In the genomic region with DNA sequence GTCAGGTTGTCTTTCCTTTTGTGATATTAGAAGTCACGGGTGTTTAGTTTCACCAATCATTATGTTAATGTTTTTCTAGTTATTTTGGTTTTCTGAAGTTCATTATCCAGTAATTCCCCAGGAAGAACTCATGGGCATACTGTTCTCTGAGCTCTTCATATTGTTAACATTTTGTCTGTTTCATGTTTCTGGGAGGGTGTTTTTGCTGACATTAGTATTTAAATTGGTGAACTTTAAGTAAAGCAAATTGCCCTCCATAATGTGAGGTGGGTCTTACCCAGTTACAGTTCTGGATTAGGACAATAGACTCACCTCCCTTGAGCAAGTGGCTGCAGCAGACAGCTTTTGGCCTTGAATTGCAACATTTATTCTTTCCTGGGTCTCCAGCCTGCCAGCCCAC, we compare ENCODE assay signal across 34 cellular contexts.
DNase-seq lines count a peak whose midpoint lies in the region; ATAC-seq, FAIRE-seq and TF ChIP-seq lines count a peak whose summit lies in the region.
"Had no signal": no experiment of that assay in that cellular context is flagged by ENCODE, and none has a peak within 500 bp of the region (broad histone marks: within the 10 kb centered on the region; RNA-seq: fewer than 3 reads in every experiment).

No MANE protein-coding gene starts in this region.

- ATAC-seq in HepG2: no peak
- no peak for ATAC-seq in right lobe of liver
- ATAC-seq in A549: no peak
- ATAC-seq in K562: no peak
- ATAC-seq in activated CD8-positive, alpha-beta T cell treated with anti-CD3 and anti-CD28 coated beads for 36 hours: no peak
- ATAC-seq: CD8-positive, alpha-beta T cell had no signal

- no peak for TF ChIP-seq EP300 in HepG2 (IDR thresholded peaks at IDR 0.05; ENCODE audit: low read depth in 2 of 2, low read length in 2 of 2)
- no peak for TF ChIP-seq EP300 in HepG2 (CRISPR knock-in tag; IDR thresholded peaks at IDR 0.05; ENCODE audit: borderline replicate concordance)
- no peak for TF ChIP-seq EP300 in A549 (IDR thresholded peaks at IDR 0.05)
- TF ChIP-seq EP300 in K562 (IDR thresholded peaks at IDR 0.05; ENCODE audit: low read length): no peak

- no peaks in the 10 kb centered on the region for H3K9me1 ChIP-seq in K562 (ENCODE audit: control insufficient read depth, insufficient read depth, low read length)

- H3K4me3 ChIP-seq in HepG2 (replicated peaks in 1 of 3; ENCODE audit: insufficient read depth in 1 of 3, low read depth in 2 of 3, low read length in 3 of 3) (no peak overlapping the region), right lobe of liver (no peak overlapping the region), A549 (no peak overlapping the region), K562 (no peak overlapping the region)
- H3K4me3 ChIP-seq: BLaER1; BLaER1 treated with 17β-estradiol and CSF1 and Interleukin-3, amounts not matched to agents 10 nM and 100 nM had no signal

- H3K27me3 ChIP-seq in HepG2 (ENCODE audit: control insufficient read depth in 1 of 2, insufficient read depth in 2 of 2, low read length in 2 of 2) (no peaks in the 10 kb centered on the region), right lobe of liver (no peaks in the 10 kb centered on the region), K562 (ENCODE audit: control insufficient read depth in 2 of 2, insufficient read depth in 2 of 2, low read length in 2 of 2) (no peaks in the 10 kb centered on the region; a peak in 1 of 5 replicates)
- H3K27me3 ChIP-seq: BE2C; BLaER1; BLaER1 treated with 17β-estradiol and CSF1 and Interleukin-3, amounts not matched to agents 10 nM and 100 nM had no signal

- WGBS in HepG2 (ENCODE audit: low lambda C conversion rate): 0% methylated on average over 1 of the region's 1 CpG
- WGBS in right lobe of liver (ENCODE audit: insufficient coverage, low coverage, low lambda C conversion rate, missing lambda C conversion rate): 73% methylated on average over 1 of the region's 1 CpG
- WGBS in A549 (ENCODE audit: missing lambda C conversion rate): 27% methylated on average over 1 of the region's 1 CpG
- WGBS in K562 (ENCODE audit: insufficient coverage, low coverage, missing lambda C conversion rate): 0% methylated on average over 1 of the region's 1 CpG

- in situ Hi-C loops in HepG2 (cut with HindIII; ENCODE audit: extremely low pct_ligation_motif_present, low pct_unique_long_range_greater_than_20kb) (no loop called here), K562 (cut with MboI) (no loop called here)

- no peaks in the 10 kb centered on the region for H3K9me3 ChIP-seq in HepG2 (ENCODE audit: low read length)
- peaks cover 0 to 11% (median 0%) of the 10 kb centered on the region in 4 donors for H3K9me3 ChIP-seq in right lobe of liver
- peaks cover 11% of the 10 kb centered on the region; the same call in 1 of the 3 replicates for H3K9me3 ChIP-seq in A549
- no peaks in the 10 kb centered on the region for H3K9me3 ChIP-seq in K562 (replicated peaks; ENCODE audit: control insufficient read depth, insufficient read depth, low read depth, low read length)
- H3K9me3 ChIP-seq: BE2C had no signal

- H3K79me2 ChIP-seq in HepG2 (ENCODE audit: insufficient read depth, low read length) (no peaks in the 10 kb centered on the region), K562 (ENCODE audit: control insufficient read depth, insufficient read depth, low read length) (no peaks in the 10 kb centered on the region)

- peaks cover 2% of the 10 kb centered on the region for H3K27me3 Mint-ChIP-seq in activated CD8-positive, alpha-beta T cell treated with anti-CD3 and anti-CD28 coated beads for 36 hours

- H3K4me1 Mint-ChIP-seq in activated CD8-positive, alpha-beta T cell treated with anti-CD3 and anti-CD28 coated beads for 36 hours (ENCODE audit: low read depth): no peaks in the 10 kb centered on the region
- H3K4me1 Mint-ChIP-seq: B cell; CD14-positive monocyte; CD4-positive, alpha-beta memory T cell; CD4-positive, CD25-positive, alpha-beta regulatory T cell; CD8-positive, alpha-beta memory T cell had no signal

- H4K20me1 ChIP-seq in HepG2 (ENCODE audit: insufficient read depth, low read length): no peaks in the 10 kb centered on the region
- no peaks in the 10 kb centered on the region for H4K20me1 ChIP-seq in K562 (replicated peaks; ENCODE audit: control insufficient read depth, insufficient read depth, low read length)
- H4K20me1 ChIP-seq: BLaER1; BLaER1 treated with 17β-estradiol and CSF1 and Interleukin-3, amounts not matched to agents 10 nM and 100 nM had no signal

- H2AFZ ChIP-seq in HepG2 (ENCODE audit: low read length): no peak overlapping the region
- H2AFZ ChIP-seq in K562 (ENCODE audit: low read depth, low read length): no peak overlapping the region

- BruUV-seq in HepG2 (replicated peaks; lab: Mats Ljungman, UMichigan): no TSS peak
- BruUV-seq in K562 (replicated peaks; lab: Mats Ljungman, UMichigan): no TSS peak

- FAIRE-seq in HepG2 (lab: Jason Lieb, UNC) (no peak), A549 (lab: Jason Lieb, UNC) (no peak), K562 (lab: Jason Lieb, UNC) (no peak)
- FAIRE-seq: A204.1, D721Med had no signal

- H3K27ac ChIP-seq in HepG2 (ENCODE audit: extremely low read length, insufficient read depth, low read length) (no peak overlapping the region), right lobe of liver (no peak overlapping the region), A549 (no peak overlapping the region), K562 (ENCODE audit: extremely low read depth, low read depth, low read length) (no peak overlapping the region)
- H3K27ac ChIP-seq: 22Rv1; BLaER1; BLaER1 treated with 17β-estradiol and CSF1 and Interleukin-3, amounts not matched to agents 10 nM and 100 nM; C4-2B had no signal

- no peak for TF ChIP-seq POLR2A in HepG2 (IDR thresholded peaks at IDR 0.05; ENCODE audit: insufficient read depth in 1 of 2, low read depth in 2 of 2, low read length in 2 of 2)
- no peak for TF ChIP-seq POLR2A in right lobe of liver (IDR thresholded peaks at IDR 0.05)
- no peak for TF ChIP-seq POLR2A in A549 (IDR thresholded peaks at IDR 0.05; ENCODE audit: low read length)
- TF ChIP-seq POLR2A in K562 (conservative IDR thresholded peaks at IDR 0.05): no peak

- DNase-seq in HepG2 (ENCODE audit: low spot score): no peak
- DNase-seq in right lobe of liver: no peak
- no peak for DNase-seq in A549 (ENCODE audit: low read depth in 1 of 2, low spot score in 1 of 2)
- no peak for DNase-seq in K562 (ENCODE audit: extremely low read depth in 1 of 4, low spot score in 3 of 4)
- no peak for DNase-seq in activated CD8-positive, alpha-beta T cell treated with anti-CD3 and anti-CD28 coated beads for 36 hours
- DNase-seq in NCI-H187 treated with DMSO at 0.1 percent for 48 hours (lab: John Stamatoyannopoulos, UW): no peak
- DNase-seq: 8988T; ACHN; AML-193; BE2C; C1 segment of cervical spinal cord; Caco-2; Calu3; CD4-positive, alpha-beta memory T cell; CD4-positive, alpha-beta T cell; CD4-positive, CD25-positive, alpha-beta regulatory T cell; CD8-positive, alpha-beta memory T cell; CD8-positive, alpha-beta T cell; COR-L47; DMS 273 treated with DMSO at 0.1 percent for 48 hours; DMS153; DMS53; DMS79; DMS79 treated with DMSO at 0.1 percent for 48 hours; DND-41; EL had no signal

- POLR2A ChIA-PET in HepG2 (lab: Yijun Ruan, JAX) (no interaction called here), A549 (lab: Yijun Ruan, JAX) (no interaction called here), K562 (lab: Yijun Ruan, JAX) (no interaction called here)
- POLR2A ChIA-PET in activated CD8-positive, alpha-beta T cell treated with anti-CD3 and anti-CD28 coated beads for 36 hours (lab: Charles Lee): no interaction called here

- H3K4me3 Mint-ChIP-seq in activated CD8-positive, alpha-beta T cell treated with anti-CD3 and anti-CD28 coated beads for 36 hours: no peak overlapping the region
- H3K4me3 Mint-ChIP-seq: B cell; CD14-positive monocyte; CD4-positive, alpha-beta memory T cell; CD4-positive, alpha-beta T cell; CD4-positive, CD25-positive, alpha-beta regulatory T cell; CD8-positive, alpha-beta memory T cell; CD8-positive, alpha-beta T cell had no signal

- no peak overlapping the region for H3K9ac ChIP-seq in HepG2 (ENCODE audit: insufficient read depth, low read depth, low read length)
- H3K9ac ChIP-seq in K562 (ENCODE audit: insufficient read depth in 1 of 2, low read depth in 2 of 2, low read length in 2 of 2): no peak overlapping the region
- H3K9ac ChIP-seq: BLaER1; BLaER1 treated with 17β-estradiol and CSF1 and Interleukin-3, amounts not matched to agents 10 nM and 100 nM had no signal

- intact Hi-C loops in HepG2 (cut with micrococcal nuclease; ENCODE audit: unreplicated experiment) (no loop called here), right lobe of liver (cut with DNase I) (no loop called here), K562 (cut with micrococcal nuclease) (no loop called here)
- intact Hi-C loops in activated CD8-positive, alpha-beta T cell treated with anti-CD3 and anti-CD28 coated beads for 36 hours (cut with micrococcal nuclease): no loop called here

- no peaks in the 10 kb centered on the region for H3K36me3 Mint-ChIP-seq in activated CD8-positive, alpha-beta T cell treated with anti-CD3 and anti-CD28 coated beads for 36 hours (ENCODE audit: low read depth)
- H3K36me3 Mint-ChIP-seq: CD14-positive monocyte; CD4-positive, CD25-positive, alpha-beta regulatory T cell; CD8-positive, alpha-beta T cell had no signal

- CTCF ChIA-PET in HepG2 (lab: Yijun Ruan, JAX; ENCODE audit: low intra/inter-chr PET ratio, low total read pairs): no interaction called here
- CTCF ChIA-PET in A549 (lab: Yijun Ruan, JAX): no interaction called here
- CTCF ChIA-PET in K562 (lab: Yijun Ruan, JAX; ENCODE audit: low intra/inter-chr PET ratio): no interaction called here
- CTCF ChIA-PET in activated CD8-positive, alpha-beta T cell treated with anti-CD3 and anti-CD28 coated beads for 36 hours (lab: Charles Lee): no interaction called here

- H3K4me2 ChIP-seq in HepG2 (ENCODE audit: low read depth, low read length): no peak overlapping the region
- H3K4me2 ChIP-seq in A549: no peak overlapping the region
- no peak overlapping the region for H3K4me2 ChIP-seq in K562 (ENCODE audit: insufficient read depth, low read length)
- H3K4me2 ChIP-seq: BLaER1; BLaER1 treated with 17β-estradiol and CSF1 and Interleukin-3, amounts not matched to agents 10 nM and 100 nM had no signal

- H3K4me1 ChIP-seq in HepG2 (ENCODE audit: insufficient read depth, low read length): no peaks in the 10 kb centered on the region
- no peaks in the 10 kb centered on the region for H3K4me1 ChIP-seq in right lobe of liver
- H3K4me1 ChIP-seq in A549: no peaks in the 10 kb centered on the region
- H3K4me1 ChIP-seq in K562 (replicated peaks in 1 of 2; ENCODE audit: control insufficient read depth in 2 of 2, insufficient read depth in 2 of 2, low read length in 2 of 2): no peaks in the 10 kb centered on the region
- H3K4me1 ChIP-seq: BE2C, BLaER1, Caco-2 had no signal

- no peak overlapping the region for H3K27ac Mint-ChIP-seq in activated CD8-positive, alpha-beta T cell treated with anti-CD3 and anti-CD28 coated beads for 36 hours
- H3K27ac Mint-ChIP-seq: B cell; CD14-positive monocyte; CD4-positive, alpha-beta memory T cell; CD4-positive, alpha-beta T cell; CD4-positive, CD25-positive, alpha-beta regulatory T cell; CD8-positive, alpha-beta memory T cell; CD8-positive, alpha-beta T cell had no signal

- TF ChIP-seq RAD21 in HepG2 (CRISPR knock-in tag; IDR thresholded peaks at IDR 0.05): no peak
- no peak for TF ChIP-seq RAD21 in A549 (conservative IDR thresholded peaks at IDR 0.05 in 1 of 2, IDR thresholded peaks at IDR 0.05 in 1 of 2)
- TF ChIP-seq RAD21 in K562 (CRISPR knock-in tag; conservative IDR thresholded peaks at IDR 0.05 in 1 of 2, IDR thresholded peaks at IDR 0.05 in 1 of 2): no peak

- H3K36me3 ChIP-seq in HepG2 (replicated peaks in 1 of 2; ENCODE audit: control insufficient read depth in 1 of 2, insufficient read depth in 2 of 2, low read length in 2 of 2): no peaks in the 10 kb centered on the region
- no peaks in the 10 kb centered on the region for H3K36me3 ChIP-seq in right lobe of liver
- H3K36me3 ChIP-seq in K562 (ENCODE audit: control insufficient read depth, insufficient read depth, low read length): no peaks in the 10 kb centered on the region
- H3K36me3 ChIP-seq: BE2C; BLaER1; BLaER1 treated with 17β-estradiol and CSF1 and Interleukin-3, amounts not matched to agents 10 nM and 100 nM had no signal

- H3K9me3 Mint-ChIP-seq in activated CD8-positive, alpha-beta T cell treated with anti-CD3 and anti-CD28 coated beads for 36 hours: peaks cover 5% of the 10 kb centered on the region

- TF ChIP-seq CTCF in HepG2 (CRISPR knock-in tag; IDR thresholded peaks at IDR 0.05): no peak
- no peak for TF ChIP-seq CTCF in right lobe of liver (IDR thresholded peaks at IDR 0.05)
- no peak for TF ChIP-seq CTCF in A549 (IDR thresholded peaks at IDR 0.05)
- TF ChIP-seq CTCF in K562 (IDR thresholded peaks at IDR 0.05 in 2 of 3, conservative IDR thresholded peaks at IDR 0.05 in 1 of 3; ENCODE audit: insufficient read depth in 2 of 3, low read depth in 1 of 3, low read length in 3 of 3): no peak
- no peak for TF ChIP-seq CTCF in activated CD8-positive, alpha-beta T cell treated with anti-CD3 and anti-CD28 coated beads for 36 hours (IDR thresholded peaks at IDR 0.05)
